1 cellular context compared by ENCODE assay signal in genomic region chr12:15651381-15651780, GRCh38.
TF ChIP-seq lines count a peak whose summit lies in the region.

No MANE protein-coding gene starts in this region.

TF ChIP-seq in GM23338, 12 proteins besides CTCF, POLR2A, EP300 and RAD21 (continued from another document):
- TF ChIP-seq, protein P1, sequence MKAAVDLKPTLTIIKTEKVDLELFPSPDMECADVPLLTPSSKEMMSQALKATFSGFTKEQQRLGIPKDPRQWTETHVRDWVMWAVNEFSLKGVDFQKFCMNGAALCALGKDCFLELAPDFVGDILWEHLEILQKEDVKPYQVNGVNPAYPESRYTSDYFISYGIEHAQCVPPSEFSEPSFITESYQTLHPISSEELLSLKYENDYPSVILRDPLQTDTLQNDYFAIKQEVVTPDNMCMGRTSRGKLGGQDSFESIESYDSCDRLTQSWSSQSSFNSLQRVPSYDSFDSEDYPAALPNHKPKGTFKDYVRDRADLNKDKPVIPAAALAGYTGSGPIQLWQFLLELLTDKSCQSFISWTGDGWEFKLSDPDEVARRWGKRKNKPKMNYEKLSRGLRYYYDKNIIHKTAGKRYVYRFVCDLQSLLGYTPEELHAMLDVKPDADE (IDR thresholded peaks at IDR 0.05): no peak
- no peak for TF ChIP-seq EZH2phosphoT487 (IDR thresholded peaks at IDR 0.05; ENCODE audit: unreplicated experiment)
- TF ChIP-seq STAT1 (IDR thresholded peaks at IDR 0.05; ENCODE audit: unreplicated experiment): no peak
- no peak for TF ChIP-seq ZNF331 (CRISPR knock-in tag; IDR thresholded peaks at IDR 0.05; ENCODE audit: low read depth)
- TF ChIP-seq POLR2AphosphoS5 (IDR thresholded peaks at IDR 0.05; ENCODE audit: low read depth): no peak
- no peak for TF ChIP-seq NANOG (IDR thresholded peaks at IDR 0.05; ENCODE audit: borderline replicate concordance)
- no peak for TF ChIP-seq JUNB (IDR thresholded peaks at IDR 0.05; ENCODE audit: unreplicated experiment)
- TF ChIP-seq ZNF114 (CRISPR knock-in tag; IDR thresholded peaks at IDR 0.05): no peak
- TF ChIP-seq CREB1 (CRISPR knock-in tag; IDR thresholded peaks at IDR 0.05; ENCODE audit: low read depth): no peak
- TF ChIP-seq ZNF462 (CRISPR knock-in tag; IDR thresholded peaks at IDR 0.05): no peak
